8 cellular contexts compared by ENCODE assay signal in genomic region chr14:103500148-103500990, GRCh38. TPM values are rescaled to one million over a fixed set of nuclear protein-coding genes. Genes with fewer than 3 reads are reported as not detected.
A peak's percentile ranks its signal among the peaks of the same experiment; 100 is the strongest.
DNase-seq lines count a peak whose midpoint lies in the region; TF ChIP-seq lines count a peak whose summit lies in the region.

No MANE protein-coding gene starts in this region.

- H3K9ac ChIP-seq in Loucy (ENCODE audit: low read depth, low read length, poor library complexity, severe bottlenecking): no peak overlapping the region

- H3K4me2 ChIP-seq in Loucy (ENCODE audit: low read depth, low read length, poor library complexity, severe bottlenecking): no peak overlapping the region

- no peaks in the 10 kb centered on the region for H4K20me1 ChIP-seq in Loucy (ENCODE audit: insufficient read depth, low read length, poor library complexity, severe bottlenecking)

- no peaks in the 10 kb centered on the region for H3K27me3 ChIP-seq in Loucy (ENCODE audit: insufficient read depth, low read length, poor library complexity, severe bottlenecking)

- H3K9me2 ChIP-seq in Loucy (replicated peaks; ENCODE audit: low read depth, low read length): no peaks in the 10 kb centered on the region

- H3K4me1 ChIP-seq in Loucy (ENCODE audit: insufficient read depth, low read length, poor library complexity, severe bottlenecking): no peaks in the 10 kb centered on the region

- H2AFZ ChIP-seq in Loucy (ENCODE audit: low read length): no peak overlapping the region

- no peaks in the 10 kb centered on the region for H3K9me3 ChIP-seq in Loucy (ENCODE audit: insufficient read depth, low read depth, low read length)

- H3K36me3 ChIP-seq in Loucy (ENCODE audit: insufficient read depth, low read length): peaks cover 77% of the 10 kb centered on the region; the same call in 1 of the 2 replicates

- H3K27ac ChIP-seq in RWPE1 (peak overlapping the region; percentile 72), substantia nigra (ENCODE audit: low read depth, low read length, poor library complexity, severe bottlenecking) (peak overlapping the region; percentile 72)

- H3K4me3 ChIP-seq in Loucy (ENCODE audit: low read length, poor library complexity, severe bottlenecking): no peak overlapping the region

- H3K79me2 ChIP-seq in Loucy (ENCODE audit: insufficient read depth, low read length): no peaks in the 10 kb centered on the region

- H3F3A ChIP-seq in Loucy (ENCODE audit: low read depth): no peaks in the 10 kb centered on the region

- CTCF ChIA-PET in RWPE1 (lab: Yijun Ruan, JAX): interaction anchor here (0.5 to 2.9 kb wide), 10 partner anchors 10 to 447 kb away, joined by 3 to 16 read pairs (median 6); no protein-coding TSS in a partner anchor

- POLR2A ChIA-PET in RWPE1 (lab: Yijun Ruan, JAX; ENCODE audit: low non-redundant PET): no interaction called here

- peak; percentile 98 for TF ChIP-seq CTCF in Loucy (conservative IDR thresholded peaks at IDR 0.05; ENCODE audit: low read length)
- peak; percentile 95 for TF ChIP-seq CTCF in RWPE1 (conservative IDR thresholded peaks at IDR 0.05; ENCODE audit: low read depth)

- peak; percentile 88 for DNase-seq in ELF-1 (ENCODE audit: low read depth, low spot score)
- DNase-seq in RWPE1 (ENCODE audit: low spot score): peak; percentile 55
- peak; percentile 69 for DNase-seq in activated gamma-delta T cell treated with anti-CD3 and anti-CD28 coated beads, Interleukin-2, amount 50 U/mL, for 16 hours (ENCODE audit: low read depth)
- peak; percentile 57 for DNase-seq in foreskin melanocyte
- DNase-seq in occipital lobe (lab: John Stamatoyannopoulos, UW): peak; percentile 83
- DNase-seq in substantia nigra (lab: John Stamatoyannopoulos, UW): peak in 48 of 49 donors; percentile 25 to 99 (median 88)
- DNase-seq in HPDE6-E6E7 (ENCODE audit: extremely low spot score): no peak

RNA-seq across cellular contexts. Expression of gene CKB, which starts 22.3 kb away (rescaled TPM):
- 278 TPM for total RNA-seq in occipital lobe

RNA-seq across cellular contexts. Expression of gene TRMT61A, which starts 28.6 kb away (rescaled TPM):
- 5.9 TPM for total RNA-seq in occipital lobe
